In genomic region chr14:101176535-101177205, GRCh38 we compare ENCODE assay signal across 16 cellular contexts.
"Had no signal": no experiment of that assay in that cellular context is flagged by ENCODE, and none has a peak within 500 bp of the region (broad histone marks: within the 10 kb centered on the region; RNA-seq: fewer than 3 reads in every experiment).

No MANE protein-coding gene starts in this region.

- ATAC-seq: activated CD4-positive, alpha-beta T cell treated with anti-CD3 and anti-CD28 coated beads for 36 hours; activated T-helper 17 cell treated with anti-CD3 and anti-CD28 coated beads, Interleukin-2, amount 50 U/mL, for 72 hours; gastroesophageal sphincter; left ventricle myocardium superior; right lobe of liver had no signal

- H3K27ac ChIP-seq: gastroesophageal sphincter, neural progenitor cell, right lobe of liver, suprapubic skin, VCaP had no signal

- H3K9ac ChIP-seq: neural progenitor cell had no signal

- H2AFZ ChIP-seq: neural progenitor cell had no signal

- DNase-seq: activated CD4-positive, alpha-beta T cell treated with anti-CD3 and anti-CD28 coated beads for 36 hours; activated naive CD4-positive, alpha-beta T cell treated with anti-CD3 and anti-CD28 coated beads for 36 hours; activated T-cell treated with anti-CD3 and anti-CD28 coated beads for 4 hours; caudate nucleus; effector memory CD4-positive, alpha-beta T cell; left ventricle myocardium superior; mesenchymal stem cell; right lobe of liver; stimulated activated CD4-positive, alpha-beta T cell treated with anti-CD3 and anti-CD28 coated beads, Interleukin-12 subunit alpha, Interleukin-12 subunit beta, amount 100 ng/mL, for 4 hours; stimulated activated naive CD4-positive, alpha-beta T cell; T-helper 1 cell had no signal

- H3K4me3 ChIP-seq: gastroesophageal sphincter, neural progenitor cell, right lobe of liver, suprapubic skin had no signal

- H3K27me3 ChIP-seq: gastroesophageal sphincter, neural progenitor cell, right lobe of liver, suprapubic skin had no signal

- H3K9me3 ChIP-seq: right lobe of liver had no signal

- H3K36me3 ChIP-seq: gastroesophageal sphincter, neural progenitor cell, right lobe of liver, suprapubic skin had no signal

- H3K4me2 ChIP-seq: neural progenitor cell had no signal

- H3K4me1 ChIP-seq: gastroesophageal sphincter, neural progenitor cell, right lobe of liver, suprapubic skin had no signal
